In the genomic region with DNA sequence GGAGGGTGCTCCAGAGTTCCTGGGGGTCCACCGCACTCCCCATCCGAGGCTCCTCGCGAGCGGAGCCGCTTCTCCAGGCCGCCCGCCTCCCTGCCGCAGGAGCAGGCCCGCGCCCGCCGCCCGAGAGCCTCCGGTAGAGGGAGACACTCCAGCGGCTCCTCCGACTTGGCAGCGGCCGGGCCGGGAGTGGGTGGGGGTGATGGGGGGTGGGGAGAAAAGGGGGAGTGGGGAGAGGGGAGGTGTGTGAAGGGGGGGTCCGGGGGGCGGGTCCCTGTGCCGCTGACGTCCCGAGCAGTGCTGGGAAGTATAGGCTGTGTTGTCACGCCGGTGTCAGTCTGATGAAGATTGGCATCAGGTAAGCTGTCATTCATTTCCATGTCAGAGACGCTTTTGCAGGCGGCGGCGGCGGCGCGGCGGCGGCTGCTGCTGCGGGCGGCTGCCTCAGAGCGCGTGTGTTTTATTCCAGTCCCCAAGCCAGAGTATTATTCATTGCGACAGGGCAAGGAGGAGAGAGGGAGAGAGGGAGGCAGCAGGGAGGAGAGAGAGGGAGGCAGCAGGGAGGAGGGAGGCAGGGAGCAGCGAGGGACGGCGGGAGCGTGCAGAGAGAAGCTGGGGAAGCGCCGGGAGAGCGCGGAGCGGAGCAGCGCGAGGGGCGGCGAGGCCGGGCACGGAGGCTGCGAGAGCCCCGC, we compare ENCODE assay signal across 8 cellular contexts.
DNase-seq lines count a peak whose midpoint lies in the region; ATAC-seq and TF ChIP-seq lines count a peak whose summit lies in the region.

Gene PKNOX2, plus strand, starts transcription at position 330 of the 689 bp plus-strand sequence. CDS start 186,555 bp downstream, outside the sequence.

- H3K36me3 ChIP-seq in brain microvascular endothelial cell (replicated peaks) (no peaks in the 10 kb centered on the region), iPS-18a (ENCODE audit: control insufficient read depth, low read depth, low read length) (no peaks in the 10 kb centered on the region)

- in situ Hi-C loops in brain microvascular endothelial cell (cut with HindIII; ENCODE audit: low pct_ligation_motif_present, low sequenced_read_pairs), result loop anchor here (25.0 kb wide), 1 partner anchor 173 kb away; no protein-coding TSS in a partner anchor

- TF ChIP-seq RAD21 in Ishikawa (IDR thresholded peaks at IDR 0.05; ENCODE audit: low read depth), result 0 out of 2 replicates have a peak, but pooled peaks have one; percentile 17

- H3K27me3 ChIP-seq in brain microvascular endothelial cell (replicated peaks), result no peaks in the 10 kb centered on the region
- H3K27me3 ChIP-seq in iPS-18a (ENCODE audit: control insufficient read depth, insufficient read depth, low read length), result peaks cover 43% of the 10 kb centered on the region

- TF ChIP-seq EP300 in Ishikawa (IDR thresholded peaks at IDR 0.05; ENCODE audit: borderline replicate concordance), result peak; percentile 32; the same call in 1 of the 2 replicates

- ATAC-seq in HG03025 (IDR thresholded peaks at IDR 0.05; ENCODE audit: low FRiP score, unreplicated experiment) (no peak), GM21619 (IDR thresholded peaks at IDR 0.05; ENCODE audit: unreplicated experiment) (no peak)

- H3K9me3 ChIP-seq in iPS-18a (ENCODE audit: control insufficient read depth, low read depth, low read length), result no peaks in the 10 kb centered on the region

- H3K9ac ChIP-seq in iPS-18a (ENCODE audit: low read length), result peak within 1 kb of the TSS; percentile 74

- peak within 1 kb of the TSS; percentile 51 for H3K27ac ChIP-seq in brain microvascular endothelial cell
- H3K27ac ChIP-seq in iPS-18a (ENCODE audit: low read length), result peak within 1 kb of the TSS; percentile 56

- H3K4me1 ChIP-seq in iPS-18a (ENCODE audit: control insufficient read depth, low read depth, low read length), result peaks cover 49% of the 10 kb centered on the region

- DNase-seq in GM10266 (ENCODE audit: extremely low spot score) (peak; percentile 76), T-helper 22 cell (ENCODE audit: low read depth) (peak; percentile 46), brain microvascular endothelial cell (peak; percentile 58), skeletal muscle cell (ENCODE audit: low read depth) (peak; percentile 49)

- peak within 1 kb of the TSS; percentile 88 for H3K4me3 ChIP-seq in brain microvascular endothelial cell (ENCODE audit: low read depth, low read length)
- H3K4me3 ChIP-seq in iPS-18a (ENCODE audit: low read length), result peak within 1 kb of the TSS; percentile 75
- peak within 1 kb of the TSS; percentile 74 for H3K4me3 ChIP-seq in skeletal muscle cell (ENCODE audit: low read depth, low read length)

- peak; percentile 56 for TF ChIP-seq CTCF in GM10266 (IDR thresholded peaks at IDR 0.05; ENCODE audit: control insufficient read depth, insufficient read depth, low read depth, missing control alignments)
- TF ChIP-seq CTCF in brain microvascular endothelial cell (IDR thresholded peaks at IDR 0.05; ENCODE audit: low read depth, low read length, missing control alignments), result peak; percentile 68

TF ChIP-seq in Ishikawa, 13 proteins besides CTCF, POLR2A, EP300 and RAD21:
- TF ChIP-seq MAX (IDR thresholded peaks at IDR 0.05) (no peak; the same call in 1 of the 2 replicates), TCF12 (IDR thresholded peaks at IDR 0.05; ENCODE audit: low read depth) (no peak), TEAD4 (IDR thresholded peaks at IDR 0.05) (no peak), YY1 (IDR thresholded peaks at IDR 0.05; ENCODE audit: low read depth) (no peak), NFIC (IDR thresholded peaks at IDR 0.05) (no peak), ZBTB7A (IDR thresholded peaks at IDR 0.05; ENCODE audit: low read depth) (no peak), FOXM1 (IDR thresholded peaks at IDR 0.05; ENCODE audit: borderline replicate concordance, low read depth) (no peak), CREB1 (IDR thresholded peaks at IDR 0.05; ENCODE audit: low read depth) (no peak), CEBPB (IDR thresholded peaks at IDR 0.05) (no peak), EGR1 (IDR thresholded peaks at IDR 0.05) (no peak), REST (IDR thresholded peaks at IDR 0.05; ENCODE audit: low read depth) (no peak), TAF1 (IDR thresholded peaks at IDR 0.05; ENCODE audit: low read depth) (no peak)
- TF ChIP-seq, protein P1, sequence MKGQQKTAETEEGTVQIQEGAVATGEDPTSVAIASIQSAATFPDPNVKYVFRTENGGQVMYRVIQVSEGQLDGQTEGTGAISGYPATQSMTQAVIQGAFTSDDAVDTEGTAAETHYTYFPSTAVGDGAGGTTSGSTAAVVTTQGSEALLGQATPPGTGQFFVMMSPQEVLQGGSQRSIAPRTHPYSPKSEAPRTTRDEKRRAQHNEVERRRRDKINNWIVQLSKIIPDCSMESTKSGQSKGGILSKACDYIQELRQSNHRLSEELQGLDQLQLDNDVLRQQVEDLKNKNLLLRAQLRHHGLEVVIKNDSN (IDR thresholded peaks at IDR 0.05), result no peak
